Comparison of ENCODE assay signal across 6 cellular contexts in the genomic region with DNA sequence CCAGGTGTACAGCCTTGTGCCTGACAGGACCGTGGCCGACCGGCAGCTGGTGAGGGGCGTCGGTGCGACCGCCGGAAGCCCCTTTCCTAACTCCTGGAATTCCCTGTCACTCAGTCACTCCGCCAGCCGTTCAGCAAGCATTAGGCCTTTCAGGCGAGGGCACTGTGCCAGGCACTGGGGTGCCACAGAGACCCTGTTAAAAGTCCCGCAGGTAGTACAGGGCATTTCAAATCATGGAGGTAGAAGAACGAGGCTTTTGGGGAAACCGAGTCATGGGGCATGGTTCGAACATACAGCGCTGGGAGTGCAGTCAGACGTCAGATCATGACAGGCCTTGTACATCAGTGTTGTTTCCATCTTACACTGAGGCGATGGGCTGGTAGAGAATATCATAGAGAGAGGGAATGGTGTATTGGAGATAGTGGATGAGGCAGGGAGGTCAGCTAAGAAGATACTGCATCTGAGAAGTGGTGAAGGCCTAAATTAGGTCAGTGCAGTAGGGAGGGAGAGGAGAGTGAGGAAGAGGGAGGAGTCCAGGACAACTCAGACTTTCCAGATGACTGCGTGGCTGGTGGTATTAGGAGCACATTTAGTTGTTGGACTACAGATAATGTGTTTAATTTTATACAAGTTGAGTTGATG. TPM values are rescaled to one million over a fixed set of nuclear protein-coding genes. Genes with fewer than 3 reads are reported as not detected.
DNase-seq lines count a peak whose midpoint lies in the region; ATAC-seq and TF ChIP-seq lines count a peak whose summit lies in the region.

No MANE protein-coding gene starts in this region.

- H3K27me3 ChIP-seq in layer of hippocampus (ENCODE audit: control insufficient read depth, insufficient read depth, low read length): no peaks in the 10 kb centered on the region

- peak overlapping the region; percentile 99 for H3K27ac ChIP-seq in layer of hippocampus (ENCODE audit: low read depth, low read length)

- TF ChIP-seq CTCF in GM12875 (IDR thresholded peaks at IDR 0.05; ENCODE audit: borderline replicate concordance, insufficient read depth, low read depth, low read length): no peak

- ATAC-seq in GM18867 (IDR thresholded peaks at IDR 0.05; ENCODE audit: unreplicated experiment): no peak

- peak; percentile 15 to 28 for DNase-seq in activated CD4-positive, alpha-beta T cell treated with anti-CD3 and anti-CD28 coated beads, Interleukin-2, amount 50 U/mL, for 48 hours
- DNase-seq in H4 (ENCODE audit: low spot score) (no peak), NAMALWA (ENCODE audit: low spot score) (no peak)

- peak overlapping the region; percentile 55 for H3K4me3 ChIP-seq in GM12875 (ENCODE audit: low read depth, low read length)

RNA-seq across cellular contexts. Expression of gene DXO, which starts 0.9 kb away (rescaled TPM):
- total RNA-seq in H4 (2014; rRNA removed; shearing (Covaris generic)): 11.0 and 13.5 TPM in 2 replicates

RNA-seq across cellular contexts. Expression of gene C4A, which starts 9.0 kb away (rescaled TPM):
- 7.2 and 8.5 TPM in 2 replicates for total RNA-seq in H4 (2014; rRNA removed; shearing (Covaris generic))

RNA-seq across cellular contexts. Expression of gene SKIC2, which starts 13.9 kb away (rescaled TPM):
- total RNA-seq in H4 (2014; rRNA removed; shearing (Covaris generic)): 21.1 and 23.8 TPM in 2 replicates

RNA-seq across cellular contexts. Expression of gene NELFE, which starts 14.1 kb away (rescaled TPM):
- 140 and 141 TPM in 2 replicates for total RNA-seq in H4 (2014; rRNA removed; shearing (Covaris generic))

RNA-seq across cellular contexts. Expression of gene CFB, which starts 26.9 kb away (rescaled TPM):
- 1.5 and 4.3 TPM in 2 replicates for total RNA-seq in H4 (2014; rRNA removed; shearing (Covaris generic))

Comparison
In these comparisons a context has a peak if more than half of its experiments do, and no peak if none do; other contexts are left out.
1. DNase-seq: peak in activated CD4-positive, alpha-beta T cell treated with anti-CD3 and anti-CD28 coated beads, Interleukin-2, amount 50 U/mL, for 48 hours (2 of 2); none in H4 (single experiment) and NAMALWA (single experiment).